28 cellular contexts compared by ENCODE assay signal in genomic region chr2:200839513-200839912, GRCh38.
"Had no signal": no experiment of that assay in that cellular context is flagged by ENCODE, and none has a peak within 500 bp of the region (broad histone marks: within the 10 kb centered on the region; RNA-seq: fewer than 3 reads in every experiment).

No MANE protein-coding gene starts in this region.

- H3K27ac ChIP-seq: colonic mucosa, left ventricle myocardium inferior, neutrophil, ovary, testis, transverse colon, WERI-Rb-1 had no signal

- H3K4me3 Mint-ChIP-seq: activated CD4-positive, alpha-beta memory T cell treated with anti-CD3 and anti-CD28 coated beads, Interleukin-2, amount 10 ng/mL, durations not matched to agents 7 days and 5 days; activated CD4-positive, alpha-beta T cell treated with anti-CD3 and anti-CD28 coated beads, Interleukin-2, amount 10 ng/mL, durations not matched to agents 7 days and 5 days; activated T-cell treated with anti-CD3 and anti-CD28 coated beads, Interleukin-2, amount 50 U/mL, for 24 hours; nephron; T-helper 1 cell treated with Interleukin-12 subunit alpha and Interleukin-12 subunit beta and Interleukin-4 antibody, amounts not matched to agents 30 μg/mL and 1 μg/mL, for 36 hours had no signal

- H3K27ac Mint-ChIP-seq: activated CD4-positive, alpha-beta memory T cell treated with anti-CD3 and anti-CD28 coated beads, Interleukin-2, amount 10 ng/mL, durations not matched to agents 7 days and 5 days; activated CD4-positive, alpha-beta T cell treated with anti-CD3 and anti-CD28 coated beads, Interleukin-2, amount 10 ng/mL, durations not matched to agents 7 days and 5 days; activated T-cell treated with anti-CD3 and anti-CD28 coated beads, Interleukin-2, amount 50 U/mL, for 24 hours; nephron; progenitor cell of endocrine pancreas; T-helper 1 cell treated with Interleukin-12 subunit alpha and Interleukin-12 subunit beta and Interleukin-4 antibody, amounts not matched to agents 30 μg/mL and 1 μg/mL, for 36 hours had no signal

- H3K4me3 ChIP-seq: colonic mucosa, left ventricle myocardium inferior, lung, ovary, skin epidermis, testis, transverse colon had no signal

- H3K4me1 ChIP-seq: colonic mucosa, left ventricle myocardium inferior, testis, transverse colon had no signal

- H3K9me3 ChIP-seq: colonic mucosa, testis had no signal

- ATAC-seq: sciatic nerve; stimulated activated naive CD8-positive, alpha-beta T cell treated with anti-CD3 and anti-CD28 coated beads, Interleukin-15, Interleukin-2, amounts not matched to agents 100 U/mL and 50 U/mL, for 24 hours had no signal

- H3K4me1 Mint-ChIP-seq: activated CD4-positive, alpha-beta memory T cell treated with anti-CD3 and anti-CD28 coated beads, Interleukin-2, amount 10 ng/mL, durations not matched to agents 7 days and 5 days; activated CD4-positive, alpha-beta T cell treated with anti-CD3 and anti-CD28 coated beads, Interleukin-2, amount 10 ng/mL, durations not matched to agents 7 days and 5 days; nephron had no signal

- DNase-seq: activated CD4-positive, alpha-beta memory T cell treated with anti-CD3 and anti-CD28 coated beads, Interleukin-2, amount 10 ng/mL, durations not matched to agents 7 days and 5 days; activated CD4-positive, alpha-beta T cell treated with anti-CD3 and anti-CD28 coated beads, Interleukin-2, amount 10 ng/mL, durations not matched to agents 7 days and 5 days; activated CD4-positive, CD25-positive, alpha-beta regulatory T cell treated with anti-CD3 and anti-CD28 coated beads, Interleukin-2, amount 50 U/mL, for 72 hours; activated CD8-positive, alpha-beta memory T cell treated with anti-CD3 and anti-CD28 coated beads, Interleukin-2, amount 50 U/mL, for 48 hours; activated gamma-delta T cell; activated naive CD4-positive, alpha-beta T cell treated with anti-CD3 and anti-CD28 coated beads, Interleukin-2, amount 50 U/mL, for 16 hours; activated T-cell treated with anti-CD3 and anti-CD28 coated beads, Interleukin-2, amount 50 U/mL, for 24 hours; amygdala; colonic mucosa; effector CD8-positive, alpha-beta T cell; foreskin melanocyte; left ventricle myocardium inferior; ovary; retina; stimulated activated CD4-positive, alpha-beta T cell treated with anti-CD3 and anti-CD28 coated beads, Interleukin-12 subunit alpha, Interleukin-12 subunit beta, amount 100 ng/mL, for 4 hours; stimulated activated CD4-positive, alpha-beta T cell treated with anti-CD3 and anti-CD28 coated beads, Interleukin-4, amount 100 ng/mL, for 1 hour; stimulated activated naive CD8-positive, alpha-beta T cell treated with anti-CD3 and anti-CD28 coated beads, Interleukin-15, Interleukin-2, amounts not matched to agents 100 U/mL and 50 U/mL, for 24 hours; T-helper 9 cell; testis; transverse colon; WERI-Rb-1 had no signal

- H3K27me3 Mint-ChIP-seq: activated CD4-positive, alpha-beta memory T cell treated with anti-CD3 and anti-CD28 coated beads, Interleukin-2, amount 10 ng/mL, durations not matched to agents 7 days and 5 days; activated CD4-positive, alpha-beta T cell treated with anti-CD3 and anti-CD28 coated beads, Interleukin-2, amount 10 ng/mL, durations not matched to agents 7 days and 5 days; activated T-cell treated with anti-CD3 and anti-CD28 coated beads, Interleukin-2, amount 50 U/mL, for 24 hours; progenitor cell of endocrine pancreas had no signal

- H3K27me3 ChIP-seq: colonic mucosa, neutrophil, ovary, testis, transverse colon had no signal

- H3K36me3 ChIP-seq: colonic mucosa, left ventricle myocardium inferior, neutrophil, ovary, transverse colon, WERI-Rb-1 had no signal
